In genomic region chr12:46445093-46445492, GRCh38 we compare ENCODE assay signal across 28 cellular contexts.
DNase-seq lines count a peak whose midpoint lies in the region; ATAC-seq and TF ChIP-seq lines count a peak whose summit lies in the region.
"Had no signal": no experiment of that assay in that cellular context is flagged by ENCODE, and none has a peak within 500 bp of the region (broad histone marks: within the 10 kb centered on the region; RNA-seq: fewer than 3 reads in every experiment).

No MANE protein-coding gene starts in this region.

- no peak for TF ChIP-seq EP300 in upper lobe of left lung (IDR thresholded peaks at IDR 0.05)

- peak overlapping the region; percentile 91 for H3K27ac ChIP-seq in ACC112 (ENCODE audit: low read depth, low read length)
- H3K27ac ChIP-seq in upper lobe of left lung, result no peak overlapping the region
- H3K27ac ChIP-seq: cardiac muscle cell, SK-N-MC had no signal

- H3K27me3 Mint-ChIP-seq in HFFc6 (ENCODE audit: insufficient read depth), result no peaks in the 10 kb centered on the region; the same call in 1 of the 2 replicates
- H3K27me3 Mint-ChIP-seq in osteocyte (ENCODE audit: unreplicated experiment), result no peaks in the 10 kb centered on the region

- no peak for ATAC-seq in GM21619 (IDR thresholded peaks at IDR 0.05; ENCODE audit: unreplicated experiment)
- ATAC-seq in upper lobe of left lung (ENCODE audit: low FRiP score in 2 of 2), result no peak
- ATAC-seq: esophagus mucosa, natural killer cell, WTC11 had no signal

- H3K27me3 ChIP-seq in ACC112 (ENCODE audit: insufficient read depth, low read length) (no peaks in the 10 kb centered on the region), upper lobe of left lung (no peaks in the 10 kb centered on the region)
- H3K27me3 ChIP-seq: cardiac muscle cell had no signal

- H3K36me3 Mint-ChIP-seq in HFFc6 (ENCODE audit: low read depth) (peaks cover 16% of the 10 kb centered on the region; the same call in 1 of the 2 replicates), osteocyte (ENCODE audit: unreplicated experiment) (peaks cover 3% of the 10 kb centered on the region)
- H3K36me3 Mint-ChIP-seq: mesothelial cell of epicardium, natural killer cell had no signal

- DNase-seq in HFFc6, result no peak
- DNase-seq in dermis microvascular lymphatic vessel endothelial cell (ENCODE audit: low read depth in 2 of 2), result peak; percentile 50 to 51
- DNase-seq in osteocyte (ENCODE audit: extremely low spot score, unreplicated experiment), result no peak
- no peak for DNase-seq in HCEC 1CT
- DNase-seq in upper lobe of left lung, result no peak
- no peak for DNase-seq in NCI-H1105 treated with DMSO at 0.1 percent for 48 hours (lab: John Stamatoyannopoulos, UW)
- DNase-seq: activated CD4-positive, alpha-beta memory T cell treated with anti-CD3 and anti-CD28 coated beads, Interleukin-2, amount 10 ng/mL, durations not matched to agents 7 days and 5 days; activated T-cell treated with anti-CD3 and anti-CD28 coated beads for 4 hours; amniotic stem cell; DMS79 treated with DMSO at 0.1 percent for 48 hours; H7; Karpas-422; kidney glomerular epithelial cell; natural killer cell; NCI-H1092; NCI-H2081; NCI-H446; NK-92 treated with Interleukin-12 subunit alpha and Interleukin-12 subunit beta, amount 100 ng/mL, for 24 hours; stimulated activated CD4-positive, alpha-beta T cell treated with anti-CD3 and anti-CD28 coated beads, Interleukin-4, amount 100 ng/mL, for 1 hour had no signal

- H3K36me3 ChIP-seq in ACC112 (ENCODE audit: insufficient read depth, low read length) (no peaks in the 10 kb centered on the region), upper lobe of left lung (no peaks in the 10 kb centered on the region)
- H3K36me3 ChIP-seq: cardiac muscle cell had no signal

- TF ChIP-seq CTCF in HFFc6 (IDR thresholded peaks at IDR 0.05) (no peak), osteocyte (IDR thresholded peaks at IDR 0.05) (no peak), upper lobe of left lung (IDR thresholded peaks at IDR 0.05) (no peak)

- H3K4me1 Mint-ChIP-seq in HFFc6 (ENCODE audit: low read depth) (peaks cover 73% of the 10 kb centered on the region), osteocyte (ENCODE audit: unreplicated experiment) (peaks cover 50% of the 10 kb centered on the region)

- no peak overlapping the region for H2AFZ ChIP-seq in ACC112 (ENCODE audit: low read length, unreplicated experiment)

- H3K4me3 Mint-ChIP-seq in HFFc6 (peak overlapping the region; percentile 13), osteocyte (ENCODE audit: unreplicated experiment) (no peak overlapping the region)
- H3K4me3 Mint-ChIP-seq: activated CD4-positive, alpha-beta memory T cell treated with anti-CD3 and anti-CD28 coated beads, Interleukin-2, amount 10 ng/mL, durations not matched to agents 7 days and 5 days; mesothelial cell of epicardium; natural killer cell; WTC11 had no signal

- H3K27ac Mint-ChIP-seq in HFFc6 (peak overlapping the region; percentile 28), osteocyte (ENCODE audit: unreplicated experiment) (peak overlapping the region; percentile 74)
- H3K27ac Mint-ChIP-seq: activated CD4-positive, alpha-beta memory T cell treated with anti-CD3 and anti-CD28 coated beads, Interleukin-2, amount 10 ng/mL, durations not matched to agents 7 days and 5 days; mesothelial cell of epicardium; natural killer cell; WTC11 had no signal

- H3K9me3 Mint-ChIP-seq in HFFc6 (no peaks in the 10 kb centered on the region), osteocyte (ENCODE audit: unreplicated experiment) (peaks cover 3% of the 10 kb centered on the region)
- H3K9me3 Mint-ChIP-seq: activated CD4-positive, alpha-beta memory T cell treated with anti-CD3 and anti-CD28 coated beads, Interleukin-2, amount 10 ng/mL, durations not matched to agents 7 days and 5 days; mesothelial cell of epicardium; natural killer cell; T-helper 2 cell treated with Interferon-gamma antibody and Interleukin-4, amounts not matched to agents 5 μg/mL and 100 μg/mL, for 36 hours had no signal

- TF ChIP-seq POLR2A in upper lobe of left lung (IDR thresholded peaks at IDR 0.05), result no peak

- H3K9me3 ChIP-seq in upper lobe of left lung, result no peaks in the 10 kb centered on the region

- 78 to 87% methylated on average over 4 of the region's 4 CpGs for WGBS in upper lobe of left lung, 2 donors

- H3K79me2 ChIP-seq in ACC112 (ENCODE audit: control insufficient read depth, insufficient read depth, low read length, unreplicated experiment), result no peaks in the 10 kb centered on the region

- H3K4me1 ChIP-seq in ACC112 (ENCODE audit: control insufficient read depth, insufficient read depth, low read length, unreplicated experiment), result peaks cover 72% of the 10 kb centered on the region
- H3K4me1 ChIP-seq in upper lobe of left lung, result peaks cover 12 to 21% (median 14%) of the 10 kb centered on the region in 4 donors

- H3K4me3 ChIP-seq in ACC112 (ENCODE audit: low read depth, low read length) (no peak overlapping the region), upper lobe of left lung (no peak overlapping the region)
- H3K4me3 ChIP-seq: cardiac muscle cell, SK-N-MC, smooth muscle cell had no signal

Comparison
In these comparisons a context has a peak if more than half of its experiments do, and no peak if none do; other contexts are left out.
1. DNase-seq: peak in dermis microvascular lymphatic vessel endothelial cell (2 of 2); none in HFFc6 (single experiment), osteocyte (single experiment), HCEC 1CT (single experiment), upper lobe of left lung (0 of 2) and NCI-H1105 treated with DMSO at 0.1 percent for 48 hours (single experiment).